Comparison of ENCODE assay signal across 2 cellular contexts in the genomic region with DNA sequence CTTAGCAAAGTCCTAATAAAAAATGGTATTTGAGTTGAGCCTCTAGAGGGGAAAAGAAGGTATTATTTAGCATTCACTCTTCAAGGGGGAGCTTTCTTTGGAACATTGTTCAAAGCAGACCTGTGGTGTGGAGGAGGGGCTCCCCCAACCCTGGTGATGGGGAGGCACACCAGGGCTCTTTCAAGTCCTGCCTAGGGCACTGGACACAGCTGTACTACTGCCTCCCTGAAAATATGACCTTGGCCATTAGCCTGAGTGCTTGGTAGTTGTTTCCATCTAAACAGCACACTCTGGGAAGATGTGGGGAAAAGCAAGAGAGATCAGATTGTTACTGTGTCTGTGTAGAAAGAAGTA.
TF ChIP-seq lines count a peak whose summit lies in the region.

No MANE protein-coding gene starts in this region.

TF ChIP-seq in SK-N-SH, 30 proteins besides CTCF, POLR2A, EP300 and RAD21 (continued from another document):
- TF ChIP-seq, protein P1, sequence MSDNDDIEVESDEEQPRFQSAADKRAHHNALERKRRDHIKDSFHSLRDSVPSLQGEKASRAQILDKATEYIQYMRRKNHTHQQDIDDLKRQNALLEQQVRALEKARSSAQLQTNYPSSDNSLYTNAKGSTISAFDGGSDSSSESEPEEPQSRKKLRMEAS (IDR thresholded peaks at IDR 0.05; ENCODE audit: low read depth): no peak
- TF ChIP-seq, protein P2, sequence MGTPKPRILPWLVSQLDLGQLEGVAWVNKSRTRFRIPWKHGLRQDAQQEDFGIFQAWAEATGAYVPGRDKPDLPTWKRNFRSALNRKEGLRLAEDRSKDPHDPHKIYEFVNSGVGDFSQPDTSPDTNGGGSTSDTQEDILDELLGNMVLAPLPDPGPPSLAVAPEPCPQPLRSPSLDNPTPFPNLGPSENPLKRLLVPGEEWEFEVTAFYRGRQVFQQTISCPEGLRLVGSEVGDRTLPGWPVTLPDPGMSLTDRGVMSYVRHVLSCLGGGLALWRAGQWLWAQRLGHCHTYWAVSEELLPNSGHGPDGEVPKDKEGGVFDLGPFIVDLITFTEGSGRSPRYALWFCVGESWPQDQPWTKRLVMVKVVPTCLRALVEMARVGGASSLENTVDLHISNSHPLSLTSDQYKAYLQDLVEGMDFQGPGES (IDR thresholded peaks at IDR 0.05; ENCODE audit: low read depth, low read length): no peak
- no peak for TF ChIP-seq GATA2 (CRISPR knock-in tag; IDR thresholded peaks at IDR 0.05)
- no peak for TF ChIP-seq ELF1 (IDR thresholded peaks at IDR 0.05)
- no peak for TF ChIP-seq EZH2phosphoT487 (IDR thresholded peaks at IDR 0.05; ENCODE audit: borderline replicate concordance, low read depth)
- TF ChIP-seq GABPA (IDR thresholded peaks at IDR 0.05; ENCODE audit: low read depth): no peak
- no peak for TF ChIP-seq FOXM1 (IDR thresholded peaks at IDR 0.05; ENCODE audit: low read depth)
- no peak for TF ChIP-seq RFX5 (IDR thresholded peaks at IDR 0.05; ENCODE audit: low read length)
- no peak for TF ChIP-seq TAF1 (IDR thresholded peaks at IDR 0.05; ENCODE audit: borderline replicate concordance, low read depth, low read length)
- no peak for TF ChIP-seq MEF2A (IDR thresholded peaks at IDR 0.05; ENCODE audit: borderline replicate concordance, low read depth)
- no peak for TF ChIP-seq JUND (IDR thresholded peaks at IDR 0.05)

TF ChIP-seq in SK-N-SH treated with all-trans-retinoic acid at 6 μM for 48 hours, 23 proteins besides CTCF, POLR2A, EP300 and RAD21 (continued from another document):
- TF ChIP-seq CREB5 (CRISPR knock-in tag; IDR thresholded peaks at IDR 0.05; ENCODE audit: low read depth) (no peak), ESRRG (CRISPR knock-in tag; IDR thresholded peaks at IDR 0.05) (no peak), BACH2 (CRISPR knock-in tag; IDR thresholded peaks at IDR 0.05; ENCODE audit: borderline replicate concordance) (no peak)
- TF ChIP-seq, protein P3, sequence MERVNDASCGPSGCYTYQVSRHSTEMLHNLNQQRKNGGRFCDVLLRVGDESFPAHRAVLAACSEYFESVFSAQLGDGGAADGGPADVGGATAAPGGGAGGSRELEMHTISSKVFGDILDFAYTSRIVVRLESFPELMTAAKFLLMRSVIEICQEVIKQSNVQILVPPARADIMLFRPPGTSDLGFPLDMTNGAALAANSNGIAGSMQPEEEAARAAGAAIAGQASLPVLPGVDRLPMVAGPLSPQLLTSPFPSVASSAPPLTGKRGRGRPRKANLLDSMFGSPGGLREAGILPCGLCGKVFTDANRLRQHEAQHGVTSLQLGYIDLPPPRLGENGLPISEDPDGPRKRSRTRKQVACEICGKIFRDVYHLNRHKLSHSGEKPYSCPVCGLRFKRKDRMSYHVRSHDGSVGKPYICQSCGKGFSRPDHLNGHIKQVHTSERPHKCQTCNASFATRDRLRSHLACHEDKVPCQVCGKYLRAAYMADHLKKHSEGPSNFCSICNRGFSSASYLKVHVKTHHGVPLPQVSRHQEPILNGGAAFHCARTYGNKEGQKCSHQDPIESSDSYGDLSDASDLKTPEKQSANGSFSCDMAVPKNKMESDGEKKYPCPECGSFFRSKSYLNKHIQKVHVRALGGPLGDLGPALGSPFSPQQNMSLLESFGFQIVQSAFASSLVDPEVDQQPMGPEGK (CRISPR knock-in tag; IDR thresholded peaks at IDR 0.05; ENCODE audit: borderline replicate concordance): no peak
